In the genomic region with DNA sequence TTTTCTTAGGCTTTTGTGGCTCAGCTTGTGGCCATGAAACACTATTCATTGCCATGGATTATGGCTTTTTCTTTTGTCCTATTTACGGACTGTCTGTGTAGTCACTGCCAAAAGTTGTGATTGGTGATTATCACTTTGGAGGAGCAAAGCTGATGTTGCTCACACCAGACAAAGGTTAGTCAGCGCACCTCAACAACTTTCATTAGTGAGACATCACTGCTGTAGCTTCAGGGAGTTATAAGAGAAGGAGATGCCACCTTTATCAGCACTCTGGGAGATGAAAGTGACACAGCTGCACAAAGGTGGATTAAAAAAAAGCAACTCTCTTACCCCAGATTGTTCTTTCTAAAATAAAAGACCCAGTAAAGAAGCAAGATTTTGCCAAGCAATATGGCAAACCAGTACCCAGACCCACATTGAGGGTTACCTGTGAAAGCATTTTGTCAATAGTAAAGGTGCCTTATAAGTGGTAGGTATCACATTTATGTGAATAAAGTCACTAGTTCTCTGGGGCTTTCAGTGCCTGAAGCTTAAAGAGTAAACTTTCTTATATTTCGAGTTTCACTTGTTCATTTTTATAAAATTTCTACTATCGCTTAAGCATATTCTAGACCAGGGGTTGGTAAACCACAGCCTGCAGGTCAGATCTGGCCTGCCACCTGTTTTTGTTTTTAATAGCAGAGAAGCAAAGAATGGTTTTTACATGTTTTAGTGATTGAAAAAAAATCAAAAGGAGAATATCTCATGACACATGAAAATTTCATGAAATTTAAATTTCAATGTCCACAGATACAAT, we compare ENCODE assay signal across 14 cellular contexts. TPM values are rescaled to one million over a fixed set of nuclear protein-coding genes. Genes with fewer than 3 reads are reported as not detected.
DNase-seq lines count a peak whose midpoint lies in the region; ATAC-seq, FAIRE-seq and TF ChIP-seq lines count a peak whose summit lies in the region.
"Had no signal": no experiment of that assay in that cellular context is flagged by ENCODE, and none has a peak within 500 bp of the region (broad histone marks: within the 10 kb centered on the region; RNA-seq: fewer than 3 reads in every experiment).

No MANE protein-coding gene starts in this region.

- ATAC-seq in GM19395 (IDR thresholded peaks at IDR 0.05; ENCODE audit: unreplicated experiment) = peak; percentile 85
- peak; percentile 84 for ATAC-seq in HG02870 (IDR thresholded peaks at IDR 0.05; ENCODE audit: unreplicated experiment)
- ATAC-seq in heart right ventricle = no peak
- ATAC-seq in PC-3 = no peak

- H3K36me3 ChIP-seq in MG63 = no peaks in the 10 kb centered on the region
- no peaks in the 10 kb centered on the region for H3K36me3 ChIP-seq in heart right ventricle
- H3K36me3 ChIP-seq in PC-3 (ENCODE audit: low read depth, low read length) = no peaks in the 10 kb centered on the region

- TF ChIP-seq CTCF in heart right ventricle (IDR thresholded peaks at IDR 0.05) = no peak
- no peak for TF ChIP-seq CTCF in PC-3 (conservative IDR thresholded peaks at IDR 0.05; ENCODE audit: low read depth, low read length)

- H4K20me1 ChIP-seq in PC-3 (ENCODE audit: low read length) = no peaks in the 10 kb centered on the region

- H3K79me2 ChIP-seq in PC-3 (ENCODE audit: low read length) = no peaks in the 10 kb centered on the region

- H3K27me3 ChIP-seq in MG63 (no peaks in the 10 kb centered on the region), heart right ventricle (peaks cover 0 to 4% (median 0%) of the 10 kb centered on the region in 7 donors), PC-3 (ENCODE audit: low read length) (peaks cover 55% of the 10 kb centered on the region)

- H3K4me3 ChIP-seq in MG63 (no peak overlapping the region), heart right ventricle (no peak overlapping the region), PC-3 (ENCODE audit: low read length) (no peak overlapping the region)

- intact Hi-C loops in heart right ventricle (cut with DNase I) (loop anchor here in 1 of 10 donors (10.0 kb wide), 1 partner anchor 93 kb away; no protein-coding TSS in a partner anchor), PC-3 (cut with micrococcal nuclease) (no loop called here)

- H3F3A ChIP-seq in PC-3 (ENCODE audit: low read length, unreplicated experiment) = no peaks in the 10 kb centered on the region

- H3K9ac ChIP-seq in PC-3 (ENCODE audit: low read length) = no peak overlapping the region

- H2AFZ ChIP-seq in PC-3 (ENCODE audit: low read length) = no peak overlapping the region

- no peaks in the 10 kb centered on the region for H3K9me3 ChIP-seq in MG63
- no peaks in the 10 kb centered on the region for H3K9me3 ChIP-seq in heart right ventricle
- no peaks in the 10 kb centered on the region for H3K9me3 ChIP-seq in PC-3 (ENCODE audit: low read length)

- POLR2A ChIA-PET in PC-3 (lab: Charles Lee; ENCODE audit: unreplicated experiment) = no interaction called here

- DNase-seq in GM12892 (ENCODE audit: insufficient read length) = no peak
- DNase-seq in NAMALWA (ENCODE audit: low spot score) = peak; percentile 43
- no peak for DNase-seq in MG63
- DNase-seq in heart right ventricle = no peak
- no peak for DNase-seq in GM19240 (ENCODE audit: insufficient read length, low spot score)
- DNase-seq in PC-3 = no peak
- DNase-seq: activated CD4-positive, alpha-beta T cell treated with anti-CD3 and anti-CD28 coated beads for 48 hours; effector CD4-positive, alpha-beta T cell; foreskin fibroblast; islet precursor cell; NCI-H1694 had no signal

- BruUV-seq in PC-3 (replicated peaks; lab: Mats Ljungman, UMichigan) = no TSS peak

- peak; percentile 9 for FAIRE-seq in GM12892 (lab: Jason Lieb, UNC)
- FAIRE-seq: G401.6 had no signal

- H3K4me2 ChIP-seq in PC-3 (ENCODE audit: low read length) = no peak overlapping the region

- H3K27ac ChIP-seq in heart right ventricle = peak overlapping the region in 2 of 10 donors; percentile 8 to 23
- no peak overlapping the region for H3K27ac ChIP-seq in PC-3 (ENCODE audit: low read length)

- H3K9me2 ChIP-seq in PC-3 (replicated peaks; ENCODE audit: low read length) = no peaks in the 10 kb centered on the region

- TF ChIP-seq POLR2A in GM12892 (IDR thresholded peaks at IDR 0.05; ENCODE audit: low read depth, low read length) = no peak

- peaks cover 0 to 23% (median 0%) of the 10 kb centered on the region in 9 donors for H3K4me1 ChIP-seq in heart right ventricle
- H3K4me1 ChIP-seq in PC-3 (ENCODE audit: insufficient read depth, low read length) = no peaks in the 10 kb centered on the region

- CTCF ChIA-PET in PC-3 (lab: Charles Lee) = no interaction called here

- 92 to 93% methylated on average over 4 of the region's 4 CpGs for WGBS in heart right ventricle, 2 donors

RNA-seq across cellular contexts. Expression of a gene that starts 10.5 kb away (rescaled TPM):
- polyA plus RNA-seq in GM12892 (2012; ENCODE audit: missing spikeins) = 45.6 TPM
- total RNA-seq in MG63 (2014; rRNA removed; shearing (Covaris generic); ENCODE audit: low replicate concordance) = not detected in 2 replicates
- total RNA-seq in heart right ventricle (10 to 100 TPM in 1 of 10 donors, 1 to 10 TPM in 9; 1.5 to 24.0 (median 4.9) TPM), PC-3 (2014; rRNA removed) (2.1 TPM in 1 of 2 replicates, not detected in the other)
- polyA plus RNA-seq in heart right ventricle = 1 to 10 TPM; 1.8 to 4.7 TPM

Comparison
In these comparisons a context has a peak if more than half of its experiments do, and no peak if none do; other contexts are left out.
1. ATAC-seq: peak in GM19395 (single experiment) and HG02870 (single experiment); none in heart right ventricle (0 of 8) and PC-3 (single experiment).